ENCODE assay signal across 1 cellular context in the genomic region with DNA sequence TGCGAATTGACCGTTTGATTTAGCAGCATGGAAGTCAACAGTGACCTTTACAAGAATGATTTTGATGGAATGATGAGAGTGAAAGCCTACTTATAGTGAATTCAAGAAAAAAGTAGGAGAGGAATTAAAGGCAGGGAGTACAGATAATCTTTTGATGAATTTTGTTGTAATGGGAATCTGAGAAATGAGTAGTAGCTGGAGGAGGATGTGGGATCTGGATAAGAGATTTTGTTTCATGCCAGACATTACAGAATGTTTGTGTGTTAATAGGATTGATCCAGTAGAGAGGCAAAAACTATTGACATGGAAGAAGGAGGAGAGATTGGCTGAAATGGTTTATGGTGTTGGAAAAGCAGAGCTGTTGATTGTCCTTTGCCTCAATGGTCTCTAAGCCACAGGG.
TF ChIP-seq lines count a peak whose summit lies in the region.

No MANE protein-coding gene starts in this region.

TF ChIP-seq in A549, 52 proteins besides CTCF, POLR2A, EP300 and RAD21:
- TF ChIP-seq ZSCAN20 (CRISPR knock-in tag; IDR thresholded peaks at IDR 0.05) (no peak), HEYL (CRISPR knock-in tag; IDR thresholded peaks at IDR 0.05) (no peak), NPAS2 (CRISPR knock-in tag; IDR thresholded peaks at IDR 0.05; ENCODE audit: borderline replicate concordance) (no peak), JUNB (IDR thresholded peaks at IDR 0.05) (no peak), TFCP2L1 (CRISPR knock-in tag; IDR thresholded peaks at IDR 0.05) (no peak), FOSL2 (IDR thresholded peaks at IDR 0.05) (no peak), FOSL2 (CRISPR knock-in tag; IDR thresholded peaks at IDR 0.05) (no peak), HOXB13 (CRISPR knock-in tag; IDR thresholded peaks at IDR 0.05; ENCODE audit: low read depth) (no peak), ZC3H11A (IDR thresholded peaks at IDR 0.05) (no peak)
- TF ChIP-seq, protein P1, sequence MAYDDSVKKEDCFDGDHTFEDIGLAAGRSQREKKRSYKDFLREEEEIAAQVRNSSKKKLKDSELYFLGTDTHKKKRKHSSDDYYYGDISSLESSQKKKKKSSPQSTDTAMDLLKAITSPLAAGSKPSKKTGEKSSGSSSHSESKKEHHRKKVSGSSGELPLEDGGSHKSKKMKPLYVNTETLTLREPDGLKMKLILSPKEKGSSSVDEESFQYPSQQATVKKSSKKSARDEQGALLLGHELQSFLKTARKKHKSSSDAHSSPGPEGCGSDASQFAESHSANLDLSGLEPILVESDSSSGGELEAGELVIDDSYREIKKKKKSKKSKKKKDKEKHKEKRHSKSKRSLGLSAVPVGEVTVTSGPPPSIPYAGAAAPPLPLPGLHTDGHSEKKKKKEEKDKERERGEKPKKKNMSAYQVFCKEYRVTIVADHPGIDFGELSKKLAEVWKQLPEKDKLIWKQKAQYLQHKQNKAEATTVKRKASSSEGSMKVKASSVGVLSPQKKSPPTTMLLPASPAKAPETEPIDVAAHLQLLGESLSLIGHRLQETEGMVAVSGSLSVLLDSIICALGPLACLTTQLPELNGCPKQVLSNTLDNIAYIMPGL (CRISPR knock-in tag; IDR thresholded peaks at IDR 0.05; ENCODE audit: borderline replicate concordance), result no peak
TF ChIP-seq in A549: peak in this region for 0.
